In the genomic region with DNA sequence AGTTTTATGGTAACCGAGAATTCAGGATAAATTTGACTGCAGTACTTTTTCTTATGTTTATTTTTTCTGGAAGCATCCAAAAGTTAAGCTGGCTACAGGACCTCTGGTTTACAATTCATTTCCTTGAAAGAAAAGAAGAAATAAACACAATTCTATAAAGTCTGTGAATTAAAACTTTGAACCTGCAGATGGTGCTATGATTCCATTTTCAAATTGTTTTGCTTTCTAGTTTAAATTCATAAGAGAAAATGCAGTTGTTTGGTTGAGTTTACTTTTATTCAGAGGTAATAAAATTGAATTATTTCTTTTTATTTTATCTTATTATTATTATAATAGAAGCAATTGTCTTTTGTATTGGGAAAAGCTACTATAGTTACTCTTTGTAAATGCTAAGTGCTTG, we compare ENCODE assay signal across 14 cellular contexts. TPM values are rescaled to one million over a fixed set of nuclear protein-coding genes. Genes with fewer than 3 reads are reported as not detected.
DNase-seq lines count a peak whose midpoint lies in the region; ATAC-seq, FAIRE-seq and TF ChIP-seq lines count a peak whose summit lies in the region.
"Had no signal": no experiment of that assay in that cellular context is flagged by ENCODE, and none has a peak within 500 bp of the region (broad histone marks: within the 10 kb centered on the region; RNA-seq: fewer than 3 reads in every experiment).

No MANE protein-coding gene starts in this region.

- TF ChIP-seq EP300 in Ishikawa (IDR thresholded peaks at IDR 0.05; ENCODE audit: borderline replicate concordance) (no peak), stomach (IDR thresholded peaks at IDR 0.05) (no peak)

- in situ Hi-C loops in astrocyte of the spinal cord (cut with HindIII; ENCODE audit: low sequenced_read_pairs): no loop called here

- no peaks in the 10 kb centered on the region for H3K4me1 ChIP-seq in stomach
- H3K4me1 ChIP-seq: upper lobe of right lung had no signal

- ATAC-seq in esophagus mucosa (no peak), GM19397 (IDR thresholded peaks at IDR 0.05; ENCODE audit: unreplicated experiment) (no peak)
- ATAC-seq: upper lobe of right lung had no signal

- no peaks in the 10 kb centered on the region for H3K36me3 ChIP-seq in stomach
- H3K36me3 ChIP-seq: upper lobe of right lung had no signal

- TF ChIP-seq RAD21 in Ishikawa (IDR thresholded peaks at IDR 0.05; ENCODE audit: low read depth): peak; percentile 12; the same call in 1 of the 2 replicates

- no peak overlapping the region for H3K27ac ChIP-seq in stomach
- H3K27ac ChIP-seq: upper lobe of right lung had no signal

- no peak for FAIRE-seq in D721Med (lab: Jason Lieb, UNC)
- FAIRE-seq in GM12892 (lab: Jason Lieb, UNC): no peak

- TF ChIP-seq POLR2A in GM12892 (IDR thresholded peaks at IDR 0.05; ENCODE audit: low read depth, low read length): no peak
- TF ChIP-seq POLR2A in stomach (IDR thresholded peaks at IDR 0.05): no peak

- 19 to 47% (median 32%) methylated on average over 1 of the region's 1 CpG for WGBS in stomach, 5 donors

- H3K27me3 ChIP-seq in stomach: no peaks in the 10 kb centered on the region
- H3K27me3 ChIP-seq: upper lobe of right lung had no signal

- TF ChIP-seq CTCF in D721Med (IDR thresholded peaks at IDR 0.05; ENCODE audit: insufficient read depth, missing control alignments) (peak; percentile 39), astrocyte of the spinal cord (IDR thresholded peaks at IDR 0.05; ENCODE audit: low read depth, low read length) (no peak), stomach (IDR thresholded peaks at IDR 0.05) (no peak)

- H3K9me3 ChIP-seq in stomach: no peaks in the 10 kb centered on the region
- H3K9me3 ChIP-seq: upper lobe of right lung had no signal

- intact Hi-C loops in stomach (cut with DNase I; ENCODE audit: low total_unique reads): no loop called here

- DNase-seq in D721Med (ENCODE audit: insufficient read length, low spot score) (no peak), astrocyte of the spinal cord (ENCODE audit: low read depth, low spot score) (peak; percentile 21), left kidney (ENCODE audit: low read depth, low spot score) (peak; percentile 3), GM12892 (ENCODE audit: insufficient read length) (no peak), stomach (no peak)
- DNase-seq: activated naive CD4-positive, alpha-beta T cell treated with anti-CD3 and anti-CD28 coated beads, Interleukin-2, amount 10 ng/mL, durations not matched to agents 7 days and 5 days; naive B cell; NCI-H226; stimulated activated CD4-positive, alpha-beta T cell treated with anti-CD3 and anti-CD28 coated beads, Interleukin-4, amount 100 ng/mL, for 1 hour; upper lobe of right lung had no signal

- H3K4me3 ChIP-seq in astrocyte of the spinal cord (ENCODE audit: low read depth, low read length): no peak overlapping the region
- H3K4me3 ChIP-seq in stomach: no peak overlapping the region
- H3K4me3 ChIP-seq: upper lobe of right lung had no signal

TF ChIP-seq in Ishikawa, 13 proteins besides CTCF, POLR2A, EP300 and RAD21:
- no peak for TF ChIP-seq NFIC (IDR thresholded peaks at IDR 0.05)
- no peak for TF ChIP-seq EGR1 (IDR thresholded peaks at IDR 0.05)
- TF ChIP-seq, protein P1, sequence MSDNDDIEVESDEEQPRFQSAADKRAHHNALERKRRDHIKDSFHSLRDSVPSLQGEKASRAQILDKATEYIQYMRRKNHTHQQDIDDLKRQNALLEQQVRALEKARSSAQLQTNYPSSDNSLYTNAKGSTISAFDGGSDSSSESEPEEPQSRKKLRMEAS (IDR thresholded peaks at IDR 0.05): no peak
TF ChIP-seq in Ishikawa: peak in this region for 0.

RNA-seq across cellular contexts. Expression of gene VIP, which starts 1.8 kb away (rescaled TPM):
- not detected for total RNA-seq in esophagus mucosa
- polyA plus RNA-seq in GM12892 (2012; ENCODE audit: missing spikeins): not detected
- total RNA-seq in stomach: 10 to 100 TPM in 3 of 5 donors, 1 to 10 TPM in 1, under 1 TPM in 1; 0.87 to 30.9 (median 19.5) TPM
- polyA plus RNA-seq in stomach: 10 to 100 TPM in 1 of 3 donors, 1 to 10 TPM in 1, not detected in 1; 2.1 to 13.4 TPM
- total RNA-seq: fibroblast of lung had no signal
- polyA plus RNA-seq: fibroblast of lung had no signal

RNA-seq across cellular contexts. Expression of gene MYCT1, which starts 51.1 kb away (rescaled TPM):
- 1.6 TPM for total RNA-seq in esophagus mucosa
- polyA plus RNA-seq in GM12892 (2012; ENCODE audit: missing spikeins): not detected
- 10 to 100 TPM in 1 of 5 donors, 1 to 10 TPM in 3, under 1 TPM in 1; 0.29 to 18.5 (median 4.5) TPM for total RNA-seq in stomach
- polyA plus RNA-seq in stomach: 1 to 10 TPM; 1.1 to 3.1 (median 2.1) TPM
- total RNA-seq: fibroblast of lung had no signal
- polyA plus RNA-seq: fibroblast of lung had no signal

Comparison
In these comparisons a context has a peak if more than half of its experiments do, and no peak if none do; other contexts are left out.
1. DNase-seq: peak in astrocyte of the spinal cord (single experiment) and left kidney (single experiment); none in D721Med (single experiment), GM12892 (single experiment) and stomach (single experiment).